8 cellular contexts compared by ENCODE assay signal in genomic region chr15:89893696-89894450, GRCh38. TPM values are rescaled to one million over a fixed set of nuclear protein-coding genes. Genes with fewer than 3 reads are reported as not detected.
A peak's percentile ranks its signal among the peaks of the same experiment; 100 is the strongest.
DNase-seq lines count a peak whose midpoint lies in the region; ATAC-seq, FAIRE-seq and TF ChIP-seq lines count a peak whose summit lies in the region.

Gene AP3S2, minus strand, starts transcription at chr15:89893994. Its CDS starts 45 bp downstream, at chr15:89893949.

- H3K36me3 ChIP-seq in right atrium auricular region, result peaks cover 2% of the 10 kb centered on the region
- no peaks in the 10 kb centered on the region for H3K36me3 ChIP-seq in uterus

- peak within 1 kb of the TSS; percentile 94 for H3K4me3 Mint-ChIP-seq in T-helper 1 cell treated with Interleukin-12 subunit alpha and Interleukin-12 subunit beta and Interleukin-4 antibody, amounts not matched to agents 30 μg/mL and 1 μg/mL, for 36 hours

- peaks cover 12% of the 10 kb centered on the region for H3K36me3 Mint-ChIP-seq in T-helper 1 cell treated with Interleukin-12 subunit alpha and Interleukin-12 subunit beta and Interleukin-4 antibody, amounts not matched to agents 30 μg/mL and 1 μg/mL, for 36 hours (ENCODE audit: low read depth)

- H3K9me3 ChIP-seq in right atrium auricular region (no peaks in the 10 kb centered on the region), uterus (no peaks in the 10 kb centered on the region)

- intact Hi-C loops in uterus (cut with DNase I; ENCODE audit: low total_unique reads), result loop anchor here (10.0 kb wide), 1 partner anchor 181 kb away; no protein-coding TSS in a partner anchor

- peak in 1 of 2 donors; percentile 21 for TF ChIP-seq CTCF in right atrium auricular region (IDR thresholded peaks at IDR 0.05)
- peak in 1 of 4 experiments; percentile 23 for TF ChIP-seq CTCF in uterus (IDR thresholded peaks at IDR 0.05)

- H3K27me3 ChIP-seq in right atrium auricular region (no peaks in the 10 kb centered on the region), uterus (no peaks in the 10 kb centered on the region)

- H3K27ac Mint-ChIP-seq in T-helper 1 cell treated with Interleukin-12 subunit alpha and Interleukin-12 subunit beta and Interleukin-4 antibody, amounts not matched to agents 30 μg/mL and 1 μg/mL, for 36 hours, result peak within 1 kb of the TSS; percentile 89

- ATAC-seq in HG02798 (IDR thresholded peaks at IDR 0.05; ENCODE audit: poor library complexity, unreplicated experiment), result peak; percentile 94

- H3K4me1 ChIP-seq in right atrium auricular region (peaks cover 0 to 18% of the 10 kb centered on the region in 2 donors), uterus (peaks cover 0 to 8% of the 10 kb centered on the region in 2 donors)

- H3K4me3 ChIP-seq in right atrium auricular region, result peak within 1 kb of the TSS; percentile 88 to 98
- H3K4me3 ChIP-seq in uterus, result peak within 1 kb of the TSS; percentile 79 to 86

- no peaks in the 10 kb centered on the region for H3K27me3 Mint-ChIP-seq in T-helper 1 cell treated with Interleukin-12 subunit alpha and Interleukin-12 subunit beta and Interleukin-4 antibody, amounts not matched to agents 30 μg/mL and 1 μg/mL, for 36 hours (ENCODE audit: low read depth)

- no peaks in the 10 kb centered on the region for H3K9me3 Mint-ChIP-seq in T-helper 1 cell treated with Interleukin-12 subunit alpha and Interleukin-12 subunit beta and Interleukin-4 antibody, amounts not matched to agents 30 μg/mL and 1 μg/mL, for 36 hours

- TF ChIP-seq POLR2A in GM12892 (IDR thresholded peaks at IDR 0.05; ENCODE audit: low read depth, low read length) (peak; percentile 86; the same call in 1 of the 2 replicates), uterus (IDR thresholded peaks at IDR 0.05) (peak; percentile 54 to 66)

- peaks cover 32% of the 10 kb centered on the region for H3K4me1 Mint-ChIP-seq in T-helper 1 cell treated with Interleukin-12 subunit alpha and Interleukin-12 subunit beta and Interleukin-4 antibody, amounts not matched to agents 30 μg/mL and 1 μg/mL, for 36 hours (ENCODE audit: low read depth)

- DNase-seq in GM12892 (ENCODE audit: insufficient read length) (peak; percentile 66), NCI-H146 (lab: John Stamatoyannopoulos, UW) (peak; percentile 89), amygdala (lab: John Stamatoyannopoulos, UW) (peak; percentile 39 to 93 (median 85)), right atrium auricular region (ENCODE audit: low spot score) (peak; percentile 95), pulmonary artery endothelial cell (ENCODE audit: low read depth, low spot score) (peak; percentile 65), uterus (peak; percentile 88 to 90)

- H3K27ac ChIP-seq in right atrium auricular region, result peak within 1 kb of the TSS; percentile 90
- peak within 1 kb of the TSS; percentile 90 to 92 for H3K27ac ChIP-seq in uterus

- FAIRE-seq in GM12892 (lab: Jason Lieb, UNC), result peak; percentile 83

RNA-seq across cellular contexts. Expression of gene AP3S2, which starts in this region (rescaled TPM):
- polyA plus RNA-seq in GM12892 (2012; ENCODE audit: missing spikeins), result 21.0 TPM
- total RNA-seq in right atrium auricular region (10 to 100 TPM; 42.1 to 65.9 TPM), pulmonary artery endothelial cell (19.5 and 35.1 TPM in 2 replicates), uterus (10 to 100 TPM; 17.4 to 70.6 (median 35.9) TPM)

Comparison
In these comparisons a context has a peak if more than half of its experiments do, and no peak if none do; other contexts are left out.
1. Peak in every context shown above with its lines: DNase-seq, ATAC-seq, H3K4me3 ChIP-seq and H3K27ac ChIP-seq.